19 cellular contexts compared by ENCODE assay signal in genomic region chrX:95629737-95630136, GRCh38.
DNase-seq lines count a peak whose midpoint lies in the region; ATAC-seq and FAIRE-seq lines count a peak whose summit lies in the region.
"Had no signal": no experiment of that assay in that cellular context is flagged by ENCODE, and none has a peak within 500 bp of the region (broad histone marks: within the 10 kb centered on the region; RNA-seq: fewer than 3 reads in every experiment).

No MANE protein-coding gene starts in this region.

- no peak overlapping the region for H2BK5ac ChIP-seq in mesendoderm (ENCODE audit: low read length)

- FAIRE-seq in TTC549 (lab: Jason Lieb, UNC) = peak; percentile 23
- FAIRE-seq: GM12892 had no signal

- H3K18ac ChIP-seq in mesendoderm (ENCODE audit: low read length) = no peak overlapping the region

- H3K79me1 ChIP-seq in mesendoderm (ENCODE audit: low read length) = no peaks in the 10 kb centered on the region

- no peak overlapping the region for H3K23ac ChIP-seq in mesendoderm (ENCODE audit: low read length)

- no peak overlapping the region for H4K5ac ChIP-seq in mesendoderm (ENCODE audit: low read length)

- no peak overlapping the region for H3K27ac ChIP-seq in mesendoderm (ENCODE audit: low read depth, low read length)

- no peak for ATAC-seq in GM19467 (IDR thresholded peaks at IDR 0.05; ENCODE audit: unreplicated experiment)
- ATAC-seq: Panc1, T-cell had no signal

- H2AK5ac ChIP-seq in mesendoderm (ENCODE audit: low read length) = no peak overlapping the region

- H3K27me3 ChIP-seq in mesendoderm (ENCODE audit: insufficient read depth, low read length, poor library complexity) = no peaks in the 10 kb centered on the region

- no peaks in the 10 kb centered on the region for H3K79me2 ChIP-seq in mesendoderm (ENCODE audit: control insufficient read depth, insufficient read depth, low read length)

- no peak overlapping the region for H4K8ac ChIP-seq in mesendoderm (ENCODE audit: low read depth, low read length)

- in situ Hi-C loops in Caki2 (cut with HindIII; ENCODE audit: low pct_unique_long_range_greater_than_20kb, low sequenced_read_pairs) = no loop called here

- WGBS in mesendoderm (ENCODE audit: extremely low coverage, insufficient coverage, low lambda C conversion rate) = no CpG with 5 or more reads among the region's 2 CpGs

- DNase-seq in Caki2 (ENCODE audit: low read depth) (peak; percentile 1), mesendoderm (peak; percentile 22), NCI-H446 (lab: John Stamatoyannopoulos, UW) (no peak), DMS79 treated with DMSO at 0.1 percent for 48 hours (lab: John Stamatoyannopoulos, UW) (no peak)
- peak; percentile 1 for DNase-seq in Jurkat, Clone E6-1 (ENCODE audit: low read depth, low spot score)
- DNase-seq: CD4-positive, CD25-positive, alpha-beta regulatory T cell; DND-41; GDM1; NCI-H2029; NCI-H2171; NCI-H748 treated with DMSO at 0.1 percent for 48 hours; Right ventricle myocardium superior; SK-N-SH; T-cell had no signal

- H3K4ac ChIP-seq in mesendoderm (ENCODE audit: low read depth, low read length) = no peak overlapping the region

- no peak overlapping the region for H2BK120ac ChIP-seq in mesendoderm (ENCODE audit: low read depth, low read length)

- H3K36me3 ChIP-seq in mesendoderm (ENCODE audit: control insufficient read depth, insufficient read depth, low read length) = no peaks in the 10 kb centered on the region

- H3K56ac ChIP-seq in mesendoderm (ENCODE audit: low read length) = no peak overlapping the region

- H3K4me2 ChIP-seq in mesendoderm (ENCODE audit: low read length) = no peak overlapping the region
- H3K4me2 ChIP-seq: SK-N-SH had no signal

- no peaks in the 10 kb centered on the region for H3K4me1 ChIP-seq in mesendoderm (ENCODE audit: control insufficient read depth, low read depth, low read length)
- H3K4me1 ChIP-seq: Caco-2 had no signal

- H3K9ac ChIP-seq in mesendoderm (ENCODE audit: low read length) = no peak overlapping the region
- H3K9ac ChIP-seq: SK-N-SH had no signal

- no peak overlapping the region for H2BK15ac ChIP-seq in mesendoderm (replicated peaks; ENCODE audit: low read depth)

- no peak overlapping the region for H3K4me3 ChIP-seq in Jurkat, Clone E6-1 (ENCODE audit: low read length)
- H3K4me3 ChIP-seq in mesendoderm (ENCODE audit: low read length) = no peak overlapping the region

Comparison
In these comparisons a context has a peak if more than half of its experiments do, and no peak if none do; other contexts are left out.
1. DNase-seq: peak in Caki2 (single experiment), Jurkat, Clone E6-1 (single experiment) and mesendoderm (single experiment); none in NCI-H446 (0 of 2) and DMS79 treated with DMSO at 0.1 percent for 48 hours (single experiment).